In the genomic region with DNA sequence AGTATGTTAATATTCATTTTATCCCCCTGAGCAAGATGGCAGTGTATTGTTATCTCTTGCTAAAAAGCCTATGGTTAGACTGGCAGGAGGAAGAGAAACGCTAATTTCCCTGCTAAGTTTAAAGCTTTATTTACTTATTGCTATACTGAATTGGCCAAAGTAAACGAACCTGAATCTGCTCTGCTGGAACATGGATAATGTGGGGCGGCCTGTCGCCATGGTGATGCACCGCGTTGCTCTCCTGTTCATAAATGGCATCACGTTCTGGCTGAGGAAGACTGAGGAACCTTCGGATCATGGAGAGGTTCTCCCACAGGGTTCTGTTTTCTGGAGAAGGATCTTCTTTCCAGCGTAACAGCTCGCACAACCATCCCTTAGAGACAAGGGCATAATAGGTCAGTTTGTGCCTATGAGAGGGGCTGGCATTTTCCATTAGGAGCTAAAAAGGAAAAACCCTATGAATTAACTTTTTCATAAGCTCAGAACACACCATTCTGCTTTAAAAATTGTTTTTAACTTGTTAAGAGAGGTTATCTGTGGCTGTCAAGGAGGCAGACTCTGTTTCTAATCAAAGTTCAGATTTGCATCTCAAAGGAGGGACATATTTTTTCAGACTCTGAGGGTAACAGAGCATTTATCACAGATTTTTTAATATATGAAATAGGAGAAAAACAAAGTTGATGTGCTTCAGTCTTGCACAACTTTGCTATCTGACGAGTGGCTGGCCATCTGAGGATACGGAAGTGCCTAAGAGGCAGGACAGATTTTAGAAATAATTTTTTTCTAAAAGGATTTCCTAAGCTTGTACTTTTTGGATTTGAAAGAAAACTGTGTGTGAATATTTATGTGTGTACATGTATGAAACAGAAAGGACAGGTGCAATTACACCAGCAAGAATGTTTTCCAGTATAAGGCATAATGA, we compare ENCODE assay signal across 10 cellular contexts.
DNase-seq lines count a peak whose midpoint lies in the region; ATAC-seq and TF ChIP-seq lines count a peak whose summit lies in the region.
"Had no signal": no experiment of that assay in that cellular context is flagged by ENCODE, and none has a peak within 500 bp of the region (broad histone marks: within the 10 kb centered on the region; RNA-seq: fewer than 3 reads in every experiment).

No MANE protein-coding gene starts in this region.

- peak overlapping the region; percentile 69 to 94 (median 81) for H3K27ac Mint-ChIP-seq in naive thymus-derived CD8-positive, alpha-beta T cell
- H3K27ac Mint-ChIP-seq: dendritic cell treated with granulocyte-macrophage colony-stimulating factor and Interleukin-4, amounts not matched to agents 40 ng/mL and 50 ng/mL, for 4 days had no signal

- no peaks in the 10 kb centered on the region for H3K9me3 ChIP-seq in HAP-1
- H3K9me3 ChIP-seq: neutrophil had no signal

- H3K4me1 Mint-ChIP-seq in naive thymus-derived CD8-positive, alpha-beta T cell, result peaks cover 25 to 61% (median 54%) of the 10 kb centered on the region in 4 donors

- H3K36me3 Mint-ChIP-seq in naive thymus-derived CD8-positive, alpha-beta T cell, result peaks cover 7 to 87% (median 38%) of the 10 kb centered on the region in 3 donors

- H3K27me3 ChIP-seq in HAP-1 (ENCODE audit: low read depth), result no peaks in the 10 kb centered on the region
- H3K27me3 ChIP-seq: neutrophil had no signal

- H3K4me3 Mint-ChIP-seq in naive thymus-derived CD8-positive, alpha-beta T cell, result peak overlapping the region in 2 of 10 donors; percentile 33 to 60
- H3K4me3 Mint-ChIP-seq: dendritic cell treated with granulocyte-macrophage colony-stimulating factor and Interleukin-4, amounts not matched to agents 40 ng/mL and 50 ng/mL, for 4 days had no signal

- TF ChIP-seq CTCF in foreskin fibroblast (IDR thresholded peaks at IDR 0.05; ENCODE audit: low read depth, low read length), result no peak

- ATAC-seq in SK-N-SH treated with all-trans-retinoic acid at 6 μM for 48 hours, result no peak
- no peak for ATAC-seq in naive thymus-derived CD8-positive, alpha-beta T cell
- ATAC-seq: Panc1 had no signal

- H3K4me3 ChIP-seq in HAP-1 (no peak overlapping the region), foreskin fibroblast (ENCODE audit: low read depth in 1 of 2, low read length in 2 of 2) (no peak overlapping the region)

- in situ Hi-C loops in HAP-1 (cut with MboI; ENCODE audit: low sequenced_read_pairs), result no loop called here

- DNase-seq in DMS153 treated with DMSO at 0.1 percent for 48 hours (lab: John Stamatoyannopoulos, UW; ENCODE audit: unreplicated experiment) (peak; percentile 51), NCI-H1105 treated with DMSO at 0.1 percent for 48 hours (lab: John Stamatoyannopoulos, UW) (peak; percentile 66), NCI-H226 (no peak), HAP-1 (ENCODE audit: low spot score in 2 of 2) (no peak), foreskin fibroblast (no peak)
- no peak for DNase-seq in naive thymus-derived CD8-positive, alpha-beta T cell

- no peaks in the 10 kb centered on the region for H3K27me3 Mint-ChIP-seq in naive thymus-derived CD8-positive, alpha-beta T cell
- H3K27me3 Mint-ChIP-seq: dendritic cell treated with granulocyte-macrophage colony-stimulating factor and Interleukin-4, amounts not matched to agents 40 ng/mL and 50 ng/mL, for 4 days had no signal

- no peaks in the 10 kb centered on the region for H3K9me3 Mint-ChIP-seq in naive thymus-derived CD8-positive, alpha-beta T cell
- H3K9me3 Mint-ChIP-seq: dendritic cell treated with granulocyte-macrophage colony-stimulating factor and Interleukin-4, amounts not matched to agents 40 ng/mL and 50 ng/mL, for 4 days had no signal

- peaks cover 35% of the 10 kb centered on the region for H3K4me1 ChIP-seq in HAP-1

- POLR2A ChIA-PET in naive thymus-derived CD8-positive, alpha-beta T cell (lab: Charles Lee), result interaction anchor here (0.8 to 1.4 kb wide), 2 partner anchors 8 to 93 kb away, joined by 3 to 4 read pairs; no protein-coding TSS in a partner anchor

- peaks cover 9% of the 10 kb centered on the region for H3K36me3 ChIP-seq in HAP-1 (replicated peaks)

TF ChIP-seq in SK-N-SH treated with all-trans-retinoic acid at 6 μM for 48 hours, 23 proteins besides CTCF, POLR2A, EP300 and RAD21:
- TF ChIP-seq, protein P1, sequence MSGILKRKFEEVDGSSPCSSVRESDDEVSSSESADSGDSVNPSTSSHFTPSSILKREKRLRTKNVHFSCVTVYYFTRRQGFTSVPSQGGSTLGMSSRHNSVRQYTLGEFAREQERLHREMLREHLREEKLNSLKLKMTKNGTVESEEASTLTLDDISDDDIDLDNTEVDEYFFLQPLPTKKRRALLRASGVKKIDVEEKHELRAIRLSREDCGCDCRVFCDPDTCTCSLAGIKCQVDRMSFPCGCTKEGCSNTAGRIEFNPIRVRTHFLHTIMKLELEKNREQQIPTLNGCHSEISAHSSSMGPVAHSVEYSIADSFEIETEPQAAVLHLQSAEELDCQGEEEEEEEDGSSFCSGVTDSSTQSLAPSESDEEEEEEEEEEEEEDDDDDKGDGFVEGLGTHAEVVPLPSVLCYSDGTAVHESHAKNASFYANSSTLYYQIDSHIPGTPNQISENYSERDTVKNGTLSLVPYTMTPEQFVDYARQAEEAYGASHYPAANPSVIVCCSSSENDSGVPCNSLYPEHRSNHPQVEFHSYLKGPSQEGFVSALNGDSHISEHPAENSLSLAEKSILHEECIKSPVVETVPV (CRISPR knock-in tag; IDR thresholded peaks at IDR 0.05), result no peak
- TF ChIP-seq, protein P2, sequence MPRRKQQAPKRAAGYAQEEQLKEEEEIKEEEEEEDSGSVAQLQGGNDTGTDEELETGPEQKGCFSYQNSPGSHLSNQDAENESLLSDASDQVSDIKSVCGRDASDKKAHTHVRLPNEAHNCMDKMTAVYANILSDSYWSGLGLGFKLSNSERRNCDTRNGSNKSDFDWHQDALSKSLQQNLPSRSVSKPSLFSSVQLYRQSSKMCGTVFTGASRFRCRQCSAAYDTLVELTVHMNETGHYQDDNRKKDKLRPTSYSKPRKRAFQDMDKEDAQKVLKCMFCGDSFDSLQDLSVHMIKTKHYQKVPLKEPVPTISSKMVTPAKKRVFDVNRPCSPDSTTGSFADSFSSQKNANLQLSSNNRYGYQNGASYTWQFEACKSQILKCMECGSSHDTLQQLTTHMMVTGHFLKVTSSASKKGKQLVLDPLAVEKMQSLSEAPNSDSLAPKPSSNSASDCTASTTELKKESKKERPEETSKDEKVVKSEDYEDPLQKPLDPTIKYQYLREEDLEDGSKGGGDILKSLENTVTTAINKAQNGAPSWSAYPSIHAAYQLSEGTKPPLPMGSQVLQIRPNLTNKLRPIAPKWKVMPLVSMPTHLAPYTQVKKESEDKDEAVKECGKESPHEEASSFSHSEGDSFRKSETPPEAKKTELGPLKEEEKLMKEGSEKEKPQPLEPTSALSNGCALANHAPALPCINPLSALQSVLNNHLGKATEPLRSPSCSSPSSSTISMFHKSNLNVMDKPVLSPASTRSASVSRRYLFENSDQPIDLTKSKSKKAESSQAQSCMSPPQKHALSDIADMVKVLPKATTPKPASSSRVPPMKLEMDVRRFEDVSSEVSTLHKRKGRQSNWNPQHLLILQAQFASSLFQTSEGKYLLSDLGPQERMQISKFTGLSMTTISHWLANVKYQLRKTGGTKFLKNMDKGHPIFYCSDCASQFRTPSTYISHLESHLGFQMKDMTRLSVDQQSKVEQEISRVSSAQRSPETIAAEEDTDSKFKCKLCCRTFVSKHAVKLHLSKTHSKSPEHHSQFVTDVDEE (CRISPR knock-in tag; IDR thresholded peaks at IDR 0.05), result no peak
- TF ChIP-seq TOX (CRISPR knock-in tag; IDR thresholded peaks at IDR 0.05; ENCODE audit: borderline replicate concordance) (no peak), TCF4 (CRISPR knock-in tag; IDR thresholded peaks at IDR 0.05; ENCODE audit: borderline replicate concordance) (peak; percentile 54; the same call in 1 of the 2 replicates), OSR1 (CRISPR knock-in tag; IDR thresholded peaks at IDR 0.05) (no peak), ZNF8 (CRISPR knock-in tag; IDR thresholded peaks at IDR 0.05) (no peak)

Comparison
In these comparisons a context has a peak if more than half of its experiments do, and no peak if none do; other contexts are left out.
1. DNase-seq: peak in DMS153 treated with DMSO at 0.1 percent for 48 hours (single experiment) and NCI-H1105 treated with DMSO at 0.1 percent for 48 hours (single experiment); none in naive thymus-derived CD8-positive, alpha-beta T cell (0 of 10), NCI-H226 (single experiment), HAP-1 (0 of 2) and foreskin fibroblast (0 of 2).